In genomic region chr19:39433480-39434079, GRCh38 we compare ENCODE assay signal across 1 cellular context.
TF ChIP-seq lines count a peak whose summit lies in the region.

No MANE protein-coding gene starts in this region.

TF ChIP-seq in K562, 482 proteins besides CTCF, POLR2A, EP300 and RAD21:
- TF ChIP-seq NR3C1 (CRISPR knock-in tag; IDR thresholded peaks at IDR 0.05) (no peak), NEUROD1 (IDR thresholded peaks at IDR 0.05; ENCODE audit: borderline replicate concordance, low read depth, low read length, partially characterized antibody) (no peak), COPS2 (conservative IDR thresholded peaks at IDR 0.05) (no peak), FOXA1 (IDR thresholded peaks at IDR 0.05; ENCODE audit: borderline replicate concordance) (no peak), THRA (IDR thresholded peaks at IDR 0.05) (no peak), POLR2G (IDR thresholded peaks at IDR 0.05; ENCODE audit: low read depth, low read length) (0 out of 2 replicates have a peak, but pooled peaks have one; percentile 36), U2AF1 (optimal IDR thresholded peaks at IDR 0.05; ENCODE audit: low read depth, low read length) (no peak), KLF16 (IDR thresholded peaks at IDR 0.05) (no peak), ZBED1 (IDR thresholded peaks at IDR 0.05) (no peak), SNIP1 (IDR thresholded peaks at IDR 0.05; ENCODE audit: low read depth) (no peak), ARID4B (CRISPR knock-in tag; IDR thresholded peaks at IDR 0.05) (0 out of 2 replicates have a peak, but pooled peaks have one; percentile 16), NFATC3 (IDR thresholded peaks at IDR 0.05) (no peak), ZBTB5 (IDR thresholded peaks at IDR 0.05) (no peak), CBFA2T2 (conservative IDR thresholded peaks at IDR 0.05) (no peak), RUNX1 (IDR thresholded peaks at IDR 0.05; ENCODE audit: low read depth) (no peak), NUFIP1 (IDR thresholded peaks at IDR 0.05; ENCODE audit: partially characterized antibody) (no peak), ZNF354B (CRISPR knock-in tag; IDR thresholded peaks at IDR 0.05) (no peak), NELFE (IDR thresholded peaks at IDR 0.05; ENCODE audit: insufficient read depth, insufficient read length) (no peak), POLR2AphosphoS5 (IDR thresholded peaks at IDR 0.05; ENCODE audit: control insufficient read depth, insufficient read depth, low read depth, low read length) (peak; percentile 18; the same call in 1 of the 2 replicates), PCBP1 (IDR thresholded peaks at IDR 0.05; ENCODE audit: low read depth, low read length, poor library complexity, severe bottlenecking) (no peak), SMARCA4 (IDR thresholded peaks at IDR 0.05) (no peak), GTF2F1 (IDR thresholded peaks at IDR 0.05; ENCODE audit: low read depth, low read length) (no peak), MIER1 (IDR thresholded peaks at IDR 0.05; ENCODE audit: low read depth) (no peak), MBD2 (IDR thresholded peaks at IDR 0.05; ENCODE audit: borderline replicate concordance, low read depth) (no peak), NBN (IDR thresholded peaks at IDR 0.05; ENCODE audit: low read depth) (no peak), ZNF561 (CRISPR knock-in tag; conservative IDR thresholded peaks at IDR 0.05) (no peak), PHB (CRISPR knock-in tag; IDR thresholded peaks at IDR 0.05) (no peak), NCOA1 (IDR thresholded peaks at IDR 0.05; ENCODE audit: low read depth) (no peak), NFIC (IDR thresholded peaks at IDR 0.05) (no peak), TRIM24 (IDR thresholded peaks at IDR 0.05) (no peak), RBFOX2 (IDR thresholded peaks at IDR 0.05; ENCODE audit: low read depth, low read length) (peak; percentile 77)
